ENCODE assay signal across 18 cellular contexts in the genomic region with DNA sequence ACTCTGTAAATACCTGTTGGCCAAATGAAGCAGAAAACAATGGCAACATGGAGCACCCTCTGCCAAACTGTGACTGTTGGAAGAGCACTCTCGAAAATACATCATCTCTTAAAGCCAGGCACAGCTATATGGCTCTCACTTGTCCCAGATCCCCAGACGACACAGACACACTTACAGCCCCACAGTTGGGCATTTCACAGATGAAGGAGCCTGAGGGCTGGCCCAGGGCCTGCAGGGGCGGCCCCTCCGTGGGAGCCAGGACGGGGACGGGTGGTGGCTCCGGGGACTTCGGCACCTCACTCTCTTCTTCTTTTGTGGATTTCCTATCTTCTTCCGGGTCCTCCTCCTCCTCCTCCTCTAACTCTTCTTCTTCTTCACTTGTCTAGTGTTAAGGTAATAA.
"Had no signal": no experiment of that assay in that cellular context is flagged by ENCODE, and none has a peak within 500 bp of the region (broad histone marks: within the 10 kb centered on the region; RNA-seq: fewer than 3 reads in every experiment).

No MANE protein-coding gene starts in this region.

- H3K27ac Mint-ChIP-seq: activated naive CD8-positive, alpha-beta T cell treated with anti-CD3 and anti-CD28 coated beads, Interleukin-2, amount 10 ng/mL, durations not matched to agents 7 days and 5 days; dendritic cell treated with granulocyte-macrophage colony-stimulating factor and Interleukin-4, amounts not matched to agents 40 ng/mL and 50 ng/mL, for 4 days; progenitor cell of endocrine pancreas; stimulated activated naive CD8-positive, alpha-beta T cell treated with anti-CD3 and anti-CD28 coated beads, Interleukin-15, Interleukin-2, amounts not matched to agents 100 ng/mL and 50 ng/mL, for 24 hours had no signal

- H3K4me3 ChIP-seq: skin epidermis had no signal

- DNase-seq: activated CD4-positive, alpha-beta T cell treated with anti-CD3 and anti-CD28 coated beads, Interleukin-2, amount 50 U/mL, for 1 hour; activated effector memory CD4-positive, alpha-beta T cell treated with anti-CD3 and anti-CD28 coated beads, Interleukin-2, amount 50 U/mL, for 16 hours; activated naive CD8-positive, alpha-beta T cell treated with anti-CD3 and anti-CD28 coated beads, Interleukin-2, amount 10 ng/mL, durations not matched to agents 7 days and 5 days; activated T-cell treated with anti-CD3 and anti-CD28 coated beads for 4 hours; brain microvascular endothelial cell; cerebellar nuclear complex; effector memory CD4-positive, alpha-beta T cell; foreskin keratinocyte; glutamatergic neuron; right cardiac atrium; stimulated activated CD4-positive, alpha-beta T cell treated with anti-CD3 and anti-CD28 coated beads, Interleukin-4, amount 100 ng/mL, for 4 hours; stimulated activated CD8-positive, alpha-beta memory T cell treated with anti-CD3 and anti-CD28 coated beads, Interleukin-4, amount 100 ng/mL, for 48 hours; T-cell had no signal

- H3K27me3 Mint-ChIP-seq: activated naive CD8-positive, alpha-beta T cell treated with anti-CD3 and anti-CD28 coated beads, Interleukin-2, amount 10 ng/mL, durations not matched to agents 7 days and 5 days; dendritic cell treated with granulocyte-macrophage colony-stimulating factor and Interleukin-4, amounts not matched to agents 40 ng/mL and 50 ng/mL, for 4 days; progenitor cell of endocrine pancreas; stimulated activated naive CD8-positive, alpha-beta T cell treated with anti-CD3 and anti-CD28 coated beads, Interleukin-15, Interleukin-2, amounts not matched to agents 100 ng/mL and 50 ng/mL, for 24 hours; T-cell; type B pancreatic cell had no signal

- ATAC-seq: foreskin keratinocyte, right cardiac atrium, T-cell had no signal

- H3K27me3 ChIP-seq: brain microvascular endothelial cell, foreskin keratinocyte had no signal

- H3K4me1 Mint-ChIP-seq: activated naive CD8-positive, alpha-beta T cell treated with anti-CD3 and anti-CD28 coated beads, Interleukin-2, amount 10 ng/mL, durations not matched to agents 7 days and 5 days had no signal

- H3K9me3 Mint-ChIP-seq: activated naive CD8-positive, alpha-beta T cell treated with anti-CD3 and anti-CD28 coated beads, Interleukin-2, amount 10 ng/mL, durations not matched to agents 7 days and 5 days; dendritic cell treated with granulocyte-macrophage colony-stimulating factor and Interleukin-4, amounts not matched to agents 40 ng/mL and 50 ng/mL, for 4 days; stimulated activated naive CD8-positive, alpha-beta T cell treated with anti-CD3 and anti-CD28 coated beads, Interleukin-15, Interleukin-2, amounts not matched to agents 100 ng/mL and 50 ng/mL, for 24 hours; T-cell; type B pancreatic cell had no signal

- H3K4me3 Mint-ChIP-seq: activated naive CD8-positive, alpha-beta T cell treated with anti-CD3 and anti-CD28 coated beads, Interleukin-2, amount 10 ng/mL, durations not matched to agents 7 days and 5 days; dendritic cell treated with granulocyte-macrophage colony-stimulating factor and Interleukin-4, amounts not matched to agents 40 ng/mL and 50 ng/mL, for 4 days; stimulated activated naive CD8-positive, alpha-beta T cell treated with anti-CD3 and anti-CD28 coated beads, Interleukin-15, Interleukin-2, amounts not matched to agents 100 ng/mL and 50 ng/mL, for 24 hours; T-cell; type B pancreatic cell had no signal

- H3K27ac ChIP-seq: brain microvascular endothelial cell, foreskin keratinocyte, skin epidermis had no signal
